ENCODE assay signal across 13 cellular contexts in genomic region chr13:113821847-113822246, GRCh38. TPM values are rescaled to one million over a fixed set of nuclear protein-coding genes. Genes with fewer than 3 reads are reported as not detected.
A peak's percentile ranks its signal among the peaks of the same experiment; 100 is the strongest.
DNase-seq lines count a peak whose midpoint lies in the region; ATAC-seq, FAIRE-seq and TF ChIP-seq lines count a peak whose summit lies in the region.
"Had no signal": no experiment of that assay in that cellular context is flagged by ENCODE, and none has a peak within 500 bp of the region (broad histone marks: within the 10 kb centered on the region; RNA-seq: fewer than 3 reads in every experiment).

No MANE protein-coding gene starts in this region.

- FAIRE-seq in D721Med (lab: Jason Lieb, UNC), result no peak

- H3K4me1 ChIP-seq in heart left ventricle (peaks cover 19 to 59% (median 50%) of the 10 kb centered on the region in 12 donors), rectal smooth muscle tissue (ENCODE audit: control insufficient read depth, insufficient read depth, low read length) (peaks cover 19% of the 10 kb centered on the region)

- no peak for TF ChIP-seq POLR2A in heart left ventricle (IDR thresholded peaks at IDR 0.05)

- intact Hi-C loops in Right ventricle myocardium inferior (cut with DNase I) (loop anchor here (1.0 kb wide), 1 partner anchor 15 kb away; no protein-coding TSS in a partner anchor), cardiac septum (cut with DNase I) (loop anchor here (1.0 kb wide), 2 partner anchors 15 to 40 kb away; no protein-coding TSS in a partner anchor), heart left ventricle (cut with DNase I) (loop anchor here in 6 of 10 donors (1.0 to 5.0 kb wide), 4 partner anchors 15 to 41 kb away; partner anchors contain the start of gene GAS6 (in 3 of the 6))

- no peak overlapping the region for H3K9ac ChIP-seq in rectal smooth muscle tissue (ENCODE audit: low read length)
- H3K9ac ChIP-seq: KMS-11 had no signal

- H3K4me3 ChIP-seq in heart left ventricle (peak overlapping the region in 3 of 12 donors; percentile 22 to 27 (median 22)), rectal smooth muscle tissue (ENCODE audit: low read length) (peak overlapping the region; percentile 53)

- 91 to 93% (median 92%) methylated on average over 13 to 24 of the region's 24 CpGs for WGBS in heart left ventricle, 4 donors

- DNase-seq in Right ventricle myocardium inferior (ENCODE audit: missing footprints), result peak; percentile 56
- DNase-seq in cardiac septum (ENCODE audit: low spot score), result no peak
- peak in 2 of 5 donors; percentile 54 to 71 for DNase-seq in heart left ventricle
- no peak for DNase-seq in NCI-H524 (lab: John Stamatoyannopoulos, UW)
- DNase-seq in D721Med (ENCODE audit: insufficient read length, low spot score), result no peak
- DNase-seq in DMS53 treated with DMSO at 0.1 percent for 48 hours (lab: John Stamatoyannopoulos, UW; ENCODE audit: unreplicated experiment), result no peak
- DNase-seq: NCI-H1930; stimulated activated CD4-positive, alpha-beta T cell treated with anti-CD3 and anti-CD28 coated beads, Interleukin-4, amount 100 ng/mL, for 4 hours; stimulated activated naive CD4-positive, alpha-beta T cell; T-cell had no signal

- no peaks in the 10 kb centered on the region for H3K27me3 ChIP-seq in heart left ventricle
- no peaks in the 10 kb centered on the region for H3K27me3 ChIP-seq in rectal smooth muscle tissue (ENCODE audit: control insufficient read depth, insufficient read depth, low read length)

- no peaks in the 10 kb centered on the region for H3K9me3 ChIP-seq in heart left ventricle

- ATAC-seq in Right ventricle myocardium inferior (no peak), heart left ventricle (no peak), HG02852 (IDR thresholded peaks at IDR 0.05; ENCODE audit: unreplicated experiment) (no peak)
- ATAC-seq: T-cell had no signal

- TF ChIP-seq CTCF in heart left ventricle (IDR thresholded peaks at IDR 0.05) (no peak), D721Med (IDR thresholded peaks at IDR 0.05; ENCODE audit: insufficient read depth, missing control alignments) (no peak)

- H3K36me3 ChIP-seq in heart left ventricle, result peaks cover 4 to 50% (median 43%) of the 10 kb centered on the region in 9 donors
- H3K36me3 ChIP-seq in rectal smooth muscle tissue (ENCODE audit: control insufficient read depth, insufficient read depth, low read length), result peaks cover 1% of the 10 kb centered on the region

- H3K27ac ChIP-seq in heart left ventricle, result peak overlapping the region; percentile 5 to 89 (median 83)
- peak overlapping the region; percentile 82 for H3K27ac ChIP-seq in rectal smooth muscle tissue (ENCODE audit: low read depth, low read length)
- H3K27ac ChIP-seq: KMS-11 had no signal

RNA-seq across cellular contexts. Expression of gene GAS6, which starts 42.0 kb away (rescaled TPM):
- total RNA-seq in Right ventricle myocardium inferior (189 TPM), cardiac septum (201 TPM), heart left ventricle (100 to 1,000 TPM; 125 to 438 (median 183) TPM)
- polyA plus RNA-seq in heart left ventricle, result 100 to 1,000 TPM in 1 of 2 donors, 10 to 100 TPM in 1; 96.7 to 249 TPM
